8 cellular contexts compared by ENCODE assay signal in genomic region chr11:118171274-118172062, GRCh38. TPM values are rescaled to one million over a fixed set of nuclear protein-coding genes. Genes with fewer than 3 reads are reported as not detected.
DNase-seq lines count a peak whose midpoint lies in the region; ATAC-seq, FAIRE-seq and TF ChIP-seq lines count a peak whose summit lies in the region.

No MANE protein-coding gene starts in this region.

- TF ChIP-seq CTCF in D721Med (IDR thresholded peaks at IDR 0.05; ENCODE audit: insufficient read depth, missing control alignments) (peak; percentile 81), foreskin keratinocyte (conservative IDR thresholded peaks at IDR 0.05) (peak; percentile 89), neutrophil (IDR thresholded peaks at IDR 0.05) (peak; percentile 81)

- peaks cover 27% of the 10 kb centered on the region for H3K27me3 Mint-ChIP-seq in activated T-helper 2 cell treated with anti-CD3 and anti-CD28 coated beads, Interferon-gamma antibody, Interleukin-2, Interleukin-4, amounts not matched to agents 10 μg/mL and 5 μg/mL and 100 μg/mL, durations not matched to agents 14 hours and 24 hours and 36 hours (ENCODE audit: low read depth)

- intact Hi-C loops in activated T-helper 2 cell treated with anti-CD3 and anti-CD28 coated beads, Interferon-gamma antibody, Interleukin-2, Interleukin-4, amounts not matched to agents 10 μg/mL and 5 μg/mL and 100 μg/mL, durations not matched to agents 14 hours and 24 hours and 36 hours (cut with micrococcal nuclease): loop anchor here (1.0 kb wide), 1 partner anchor 26 kb away; no protein-coding TSS in a partner anchor

- peak; percentile 95 for DNase-seq in D721Med (ENCODE audit: insufficient read length, low spot score)
- DNase-seq in RPMI8226: peak; percentile 83
- peak; percentile 65 for DNase-seq in activated T-helper 2 cell treated with anti-CD3 and anti-CD28 coated beads, Interferon-gamma antibody, Interleukin-2, Interleukin-4, amounts not matched to agents 10 μg/mL and 5 μg/mL and 100 μg/mL, durations not matched to agents 14 hours and 24 hours and 36 hours (ENCODE audit: low spot score)
- DNase-seq in foreskin keratinocyte: peak in 1 of 2 donors; percentile 25
- peak in 48 of 49 donors; percentile 29 to 89 (median 74) for DNase-seq in substantia nigra (lab: John Stamatoyannopoulos, UW)

- no peaks in the 10 kb centered on the region for H3K4me1 Mint-ChIP-seq in activated T-helper 2 cell treated with anti-CD3 and anti-CD28 coated beads, Interferon-gamma antibody, Interleukin-2, Interleukin-4, amounts not matched to agents 10 μg/mL and 5 μg/mL and 100 μg/mL, durations not matched to agents 14 hours and 24 hours and 36 hours (ENCODE audit: low read depth)

- 4% methylated on average over 29 of the region's 29 CpGs for WGBS in HUES64

- FAIRE-seq in D721Med (lab: Jason Lieb, UNC): peak; percentile 16

- no peak overlapping the region for H3K27ac ChIP-seq in HUES64 (ENCODE audit: low read depth, low read length)
- H3K27ac ChIP-seq in foreskin keratinocyte: no peak overlapping the region
- H3K27ac ChIP-seq in neutrophil: no peak overlapping the region
- H3K27ac ChIP-seq in substantia nigra (ENCODE audit: low read depth, low read length, poor library complexity, severe bottlenecking): peak overlapping the region; percentile 70

- ATAC-seq in foreskin keratinocyte (peak; percentile 50), HG02840 (IDR thresholded peaks at IDR 0.05; ENCODE audit: low FRiP score, unreplicated experiment) (no peak)

- no peak overlapping the region for H3K9ac ChIP-seq in HUES64 (ENCODE audit: low read depth, low read length)

- peak overlapping the region; percentile 56 for H3K4me3 ChIP-seq in HUES64 (ENCODE audit: low read length)
- peak overlapping the region in 1 of 2 experiments; percentile 21 for H3K4me3 ChIP-seq in neutrophil (ENCODE audit: low read depth in 1 of 2, low read length in 1 of 2)

- H3K36me3 ChIP-seq in HUES64 (ENCODE audit: insufficient read depth, low read length) (no peaks in the 10 kb centered on the region), neutrophil (no peaks in the 10 kb centered on the region)

- H3K9me3 Mint-ChIP-seq in activated T-helper 2 cell treated with anti-CD3 and anti-CD28 coated beads, Interferon-gamma antibody, Interleukin-2, Interleukin-4, amounts not matched to agents 10 μg/mL and 5 μg/mL and 100 μg/mL, durations not matched to agents 14 hours and 24 hours and 36 hours: no peaks in the 10 kb centered on the region

- no peaks in the 10 kb centered on the region for H3K36me3 Mint-ChIP-seq in activated T-helper 2 cell treated with anti-CD3 and anti-CD28 coated beads, Interferon-gamma antibody, Interleukin-2, Interleukin-4, amounts not matched to agents 10 μg/mL and 5 μg/mL and 100 μg/mL, durations not matched to agents 14 hours and 24 hours and 36 hours (ENCODE audit: low read depth)

- H3K27me3 ChIP-seq in HUES64 (ENCODE audit: insufficient read depth, low read length): peaks cover 98% of the 10 kb centered on the region
- no peaks in the 10 kb centered on the region for H3K27me3 ChIP-seq in foreskin keratinocyte
- peaks cover 36% of the 10 kb centered on the region for H3K27me3 ChIP-seq in neutrophil

- no peaks in the 10 kb centered on the region for H3K9me3 ChIP-seq in HUES64 (ENCODE audit: insufficient read depth, low read depth, low read length)
- H3K9me3 ChIP-seq in neutrophil: no peaks in the 10 kb centered on the region

- no peak overlapping the region for H3K4me3 Mint-ChIP-seq in activated T-helper 2 cell treated with anti-CD3 and anti-CD28 coated beads, Interferon-gamma antibody, Interleukin-2, Interleukin-4, amounts not matched to agents 10 μg/mL and 5 μg/mL and 100 μg/mL, durations not matched to agents 14 hours and 24 hours and 36 hours (ENCODE audit: low read depth)

- no peak overlapping the region for H3K27ac Mint-ChIP-seq in activated T-helper 2 cell treated with anti-CD3 and anti-CD28 coated beads, Interferon-gamma antibody, Interleukin-2, Interleukin-4, amounts not matched to agents 10 μg/mL and 5 μg/mL and 100 μg/mL, durations not matched to agents 14 hours and 24 hours and 36 hours

- H3K4me1 ChIP-seq in HUES64 (ENCODE audit: insufficient read depth, low read length) (peaks cover 25% of the 10 kb centered on the region), foreskin keratinocyte (peaks cover 1% of the 10 kb centered on the region), neutrophil (ENCODE audit: control insufficient read depth in 1 of 2, insufficient read depth in 1 of 2, low read depth in 1 of 2, low read length in 1 of 2) (peaks cover 12 to 24% of the 10 kb centered on the region in 2 experiments)

RNA-seq across cellular contexts. Expression of gene SCN2B, which starts 5.0 kb away (rescaled TPM):
- polyA plus RNA-seq in HUES64 (2013, experiment 1 of 2): 0.15 TPM
- 0.13 TPM for polyA plus RNA-seq in HUES64 (2013, experiment 2 of 2)
- 0.02 TPM in 1 of 2 replicates, not detected in the other for total RNA-seq in activated T-helper 2 cell treated with anti-CD3 and anti-CD28 coated beads, Interferon-gamma antibody, Interleukin-2, Interleukin-4, amounts not matched to agents 10 μg/mL and 5 μg/mL and 100 μg/mL, durations not matched to agents 14 hours and 24 hours and 36 hours
- 0.14 and 0.42 TPM in 2 replicates for total RNA-seq in foreskin keratinocyte
- polyA plus RNA-seq in foreskin keratinocyte: 0.06 and 0.17 TPM in 2 replicates

RNA-seq across cellular contexts. Expression of gene SCN4B, which starts 18.8 kb away (rescaled TPM):
- polyA plus RNA-seq in HUES64 (2013, experiment 1 of 2): 1.8 TPM
- 2.0 TPM for polyA plus RNA-seq in HUES64 (2013, experiment 2 of 2)
- 0.30 and 0.32 TPM in 2 replicates for total RNA-seq in activated T-helper 2 cell treated with anti-CD3 and anti-CD28 coated beads, Interferon-gamma antibody, Interleukin-2, Interleukin-4, amounts not matched to agents 10 μg/mL and 5 μg/mL and 100 μg/mL, durations not matched to agents 14 hours and 24 hours and 36 hours
- 3.1 and 4.9 TPM in 2 replicates for total RNA-seq in foreskin keratinocyte
- 1.7 and 3.3 TPM in 2 replicates for polyA plus RNA-seq in foreskin keratinocyte

RNA-seq across cellular contexts. Expression of gene JAML, which starts 53.3 kb away (rescaled TPM):
- polyA plus RNA-seq in HUES64 (2013, experiment 1 of 2): 0.55 TPM
- polyA plus RNA-seq in HUES64 (2013, experiment 2 of 2): 0.82 TPM
- total RNA-seq in activated T-helper 2 cell treated with anti-CD3 and anti-CD28 coated beads, Interferon-gamma antibody, Interleukin-2, Interleukin-4, amounts not matched to agents 10 μg/mL and 5 μg/mL and 100 μg/mL, durations not matched to agents 14 hours and 24 hours and 36 hours: 377 and 389 TPM in 2 replicates
- total RNA-seq in foreskin keratinocyte: not detected in 2 replicates
- polyA plus RNA-seq in foreskin keratinocyte: not detected in 2 replicates

Comparison
In these comparisons a context has a peak if more than half of its experiments do, and no peak if none do; other contexts are left out.
1. RNA of gene JAML, which starts 53.3 kb away (total RNA-seq): 377 to 389 TPM in activated T-helper 2 cell treated with anti-CD3 and anti-CD28 coated beads, Interferon-gamma antibody, Interleukin-2, Interleukin-4, amounts not matched to agents 10 μg/mL and 5 μg/mL and 100 μg/mL, durations not matched to agents 14 hours and 24 hours and 36 hours; not detected in foreskin keratinocyte; every median in the first group is over 100 times any median in the second.
2. Peak in every context shown above with its lines, with median percentiles within 50 percentile points of each other: CTCF ChIP-seq.